In the genomic region with DNA sequence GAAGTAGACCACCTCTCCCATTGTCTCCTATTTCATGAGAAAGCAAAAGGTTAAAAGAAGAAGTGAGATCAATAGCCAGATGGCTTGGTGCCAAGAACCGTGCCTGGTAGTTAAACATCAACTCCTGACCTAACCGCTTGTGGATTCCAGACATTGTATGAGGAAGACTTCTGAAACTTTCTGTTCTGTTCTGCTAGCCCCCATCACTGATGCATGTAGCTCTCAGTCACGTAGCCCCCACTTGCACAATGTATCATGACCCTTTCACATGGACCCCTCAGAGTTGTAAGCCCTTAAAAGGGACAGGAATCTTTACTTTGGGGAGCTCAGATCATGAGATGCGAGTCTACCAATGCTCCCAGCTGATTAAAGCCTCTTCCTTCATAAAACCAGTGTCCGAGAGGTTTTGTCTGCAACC, we compare ENCODE assay signal across 11 cellular contexts.
DNase-seq lines count a peak whose midpoint lies in the region; ATAC-seq and TF ChIP-seq lines count a peak whose summit lies in the region.
"Had no signal": no experiment of that assay in that cellular context is flagged by ENCODE, and none has a peak within 500 bp of the region (broad histone marks: within the 10 kb centered on the region; RNA-seq: fewer than 3 reads in every experiment).

No MANE protein-coding gene starts in this region.

- H3K27me3 ChIP-seq in endodermal cell (ENCODE audit: control insufficient read depth, insufficient read depth, low read length, poor library complexity, severe bottlenecking): no peaks in the 10 kb centered on the region
- no peaks in the 10 kb centered on the region for H3K27me3 ChIP-seq in adrenal gland

- TF ChIP-seq POLR2A in adrenal gland (IDR thresholded peaks at IDR 0.05): no peak

- peaks cover 47% of the 10 kb centered on the region for H3K36me3 Mint-ChIP-seq in endodermal cell (ENCODE audit: low read depth)
- H3K36me3 Mint-ChIP-seq in chondrocyte (ENCODE audit: low read depth): peaks cover 18% of the 10 kb centered on the region

- H3K4me3 Mint-ChIP-seq in endodermal cell: no peak overlapping the region
- no peak overlapping the region for H3K4me3 Mint-ChIP-seq in chondrocyte (ENCODE audit: unreplicated experiment)
- H3K4me3 Mint-ChIP-seq: activated T-cell treated with anti-CD3 and anti-CD28 coated beads, Interleukin-2, amount 50 U/mL, for 4 hours had no signal

- no peak overlapping the region for H3K27ac ChIP-seq in endodermal cell (ENCODE audit: low read depth, low read length)
- H3K27ac ChIP-seq in adrenal gland: no peak overlapping the region

- 95 to 100% methylated on average over 4 to 5 of the region's 5 CpGs for WGBS in endodermal cell (ENCODE audit: insufficient coverage in 1 of 2, insufficient read length in 1 of 2), 2 experiments
- WGBS in adrenal gland, 4 donors: 79 to 88% (median 84%) methylated on average over 5 of the region's 5 CpGs

- H3K4me1 Mint-ChIP-seq in endodermal cell (no peaks in the 10 kb centered on the region), chondrocyte (ENCODE audit: low read depth) (peaks cover 3% of the 10 kb centered on the region)

- H3K9me3 ChIP-seq in endodermal cell (ENCODE audit: control insufficient read depth, low read length) (peaks cover 58% of the 10 kb centered on the region), adrenal gland (replicated peaks in 1 of 3) (no peaks in the 10 kb centered on the region)

- H3K4me3 ChIP-seq in endodermal cell (ENCODE audit: low read length) (peak overlapping the region; percentile 15), adrenal gland (no peak overlapping the region)

- H3K4me1 ChIP-seq in endodermal cell (ENCODE audit: control insufficient read depth, insufficient read depth, low read length): no peaks in the 10 kb centered on the region
- H3K4me1 ChIP-seq in adrenal gland (replicated peaks in 1 of 2): no peaks in the 10 kb centered on the region

- no peak for TF ChIP-seq CTCF in endodermal cell (conservative IDR thresholded peaks at IDR 0.05)
- TF ChIP-seq CTCF in chondrocyte (IDR thresholded peaks at IDR 0.05): no peak
- no peak for TF ChIP-seq CTCF in adrenal gland (IDR thresholded peaks at IDR 0.05)

- ATAC-seq in GM18511 (IDR thresholded peaks at IDR 0.05; ENCODE audit: unreplicated experiment): peak; percentile 87
- peak; percentile 69 for ATAC-seq in GM21576 (IDR thresholded peaks at IDR 0.05; ENCODE audit: unreplicated experiment)
- ATAC-seq in Right ventricle myocardium inferior: no peak
- ATAC-seq: left ventricle myocardium superior had no signal

- H3K27ac Mint-ChIP-seq in endodermal cell (no peak overlapping the region), chondrocyte (ENCODE audit: unreplicated experiment) (no peak overlapping the region)

- H3K27me3 Mint-ChIP-seq in endodermal cell (ENCODE audit: insufficient read depth): peaks cover 3% of the 10 kb centered on the region
- H3K27me3 Mint-ChIP-seq in chondrocyte (ENCODE audit: low read depth): no peaks in the 10 kb centered on the region

- intact Hi-C loops in Right ventricle myocardium inferior (cut with DNase I) (no loop called here), adrenal gland (cut with DNase I) (no loop called here)

- H3K36me3 ChIP-seq in endodermal cell (ENCODE audit: control insufficient read depth, insufficient read depth, low read length) (no peaks in the 10 kb centered on the region), adrenal gland (replicated peaks in 1 of 2) (no peaks in the 10 kb centered on the region)

- H3K9ac ChIP-seq in endodermal cell (ENCODE audit: extremely low read depth, low read length, poor library complexity, severe bottlenecking): no peak overlapping the region

- DNase-seq in HT-29 (ENCODE audit: low spot score) (peak; percentile 80), endodermal cell (no peak), H4 (ENCODE audit: low spot score) (no peak), Right ventricle myocardium inferior (ENCODE audit: missing footprints) (no peak), chondrocyte (ENCODE audit: low spot score) (no peak), adrenal gland (no peak)
- DNase-seq: activated T-cell treated with anti-CD3 and anti-CD28 coated beads, Interleukin-2, amount 50 U/mL, for 4 hours; left ventricle myocardium superior; NCI-H524 treated with DMSO at 0.1 percent for 48 hours had no signal

- H3K9me3 Mint-ChIP-seq in endodermal cell (peaks cover 62% of the 10 kb centered on the region), chondrocyte (ENCODE audit: low read depth) (peaks cover 35% of the 10 kb centered on the region)
